In the genomic region with DNA sequence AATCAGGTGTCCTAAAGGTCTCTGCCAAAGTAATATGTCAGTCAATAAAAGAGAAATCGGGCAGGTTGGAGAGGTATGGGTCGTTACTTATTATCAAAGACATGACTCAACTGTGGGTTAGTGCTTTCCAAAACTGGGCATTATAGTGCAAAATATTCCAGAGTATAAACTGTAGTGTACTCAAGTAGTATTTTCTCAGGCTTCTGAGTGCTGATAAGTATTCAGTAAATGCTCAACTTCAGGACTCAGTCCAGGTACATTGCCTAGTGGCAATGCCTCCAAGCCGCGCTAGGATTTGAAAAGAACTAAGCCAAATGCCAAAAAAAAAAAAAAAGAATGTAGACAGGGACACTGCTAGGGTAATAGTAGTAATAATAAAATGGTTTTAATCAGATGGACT, we compare ENCODE assay signal across 20 cellular contexts.
DNase-seq lines count a peak whose midpoint lies in the region; ATAC-seq and TF ChIP-seq lines count a peak whose summit lies in the region.
"Had no signal": no experiment of that assay in that cellular context is flagged by ENCODE, and none has a peak within 500 bp of the region (broad histone marks: within the 10 kb centered on the region; RNA-seq: fewer than 3 reads in every experiment).

No MANE protein-coding gene starts in this region.

- H3K9me3 ChIP-seq in left lung (no peaks in the 10 kb centered on the region), lung (ENCODE audit: control insufficient read depth in 2 of 2, insufficient read depth in 1 of 2, low read length in 1 of 2) (no peaks in the 10 kb centered on the region), upper lobe of right lung (no peaks in the 10 kb centered on the region)
- H3K9me3 ChIP-seq: A549; BLaER1 treated with 17β-estradiol and CSF1 and Interleukin-3, amounts not matched to agents 10 nM and 100 nM; Caco-2 had no signal

- WGBS in lung, 2 donors, result 72 to 89% methylated on average over 4 of the region's 4 CpGs

- peak; percentile 95 for ATAC-seq in left lung
- ATAC-seq in lung (ENCODE audit: insufficient read depth, low FRiP score), result peak; percentile 64
- ATAC-seq in upper lobe of right lung, result peak; percentile 79
- ATAC-seq: A549; CD8-positive, alpha-beta T cell; GM12878 had no signal

- H3K4me1 ChIP-seq in left lung (peaks cover 0 to 5% of the 10 kb centered on the region in 2 donors), lung (ENCODE audit: control insufficient read depth in 2 of 2, insufficient read depth in 2 of 2, low read length in 2 of 2) (peaks cover 0 to 27% of the 10 kb centered on the region in 2 donors), upper lobe of right lung (no peaks in the 10 kb centered on the region)
- H3K4me1 ChIP-seq: A549, Caco-2 had no signal

- H3K4me3 ChIP-seq in left lung (no peak overlapping the region), lung (no peak overlapping the region), upper lobe of right lung (no peak overlapping the region)
- H3K4me3 ChIP-seq: A549; BLaER1 treated with 17β-estradiol and CSF1 and Interleukin-3, amounts not matched to agents 10 nM and 100 nM; GM12878 had no signal

- H3K36me3 ChIP-seq in left lung, result no peaks in the 10 kb centered on the region
- H3K36me3 ChIP-seq in lung (ENCODE audit: control insufficient read depth in 2 of 2, insufficient read depth in 2 of 2, low read length in 2 of 2), result no peaks in the 10 kb centered on the region
- no peaks in the 10 kb centered on the region for H3K36me3 ChIP-seq in upper lobe of right lung
- H3K36me3 ChIP-seq: BLaER1 treated with 17β-estradiol and CSF1 and Interleukin-3, amounts not matched to agents 10 nM and 100 nM had no signal

- intact Hi-C loops in left lung (cut with DNase I) (no loop called here), upper lobe of right lung (cut with DNase I) (no loop called here)

- TF ChIP-seq CTCF in left lung (IDR thresholded peaks at IDR 0.05) (no peak), lung (IDR thresholded peaks at IDR 0.05; ENCODE audit: control extremely low read depth, extremely low read depth) (no peak), upper lobe of right lung (IDR thresholded peaks at IDR 0.05) (no peak)

- H3K27ac ChIP-seq in left lung (no peak overlapping the region), lung (ENCODE audit: low read depth in 1 of 2, low read length in 1 of 2) (no peak overlapping the region), upper lobe of right lung (no peak overlapping the region)
- H3K27ac ChIP-seq: 22Rv1; A549; BLaER1 treated with 17β-estradiol and CSF1 and Interleukin-3, amounts not matched to agents 10 nM and 100 nM; C4-2B had no signal

- DNase-seq in left lung (no peak), lung (ENCODE audit: low spot score) (no peak), upper lobe of right lung (no peak), cortex of kidney (lab: John Stamatoyannopoulos, UW) (no peak), DMS 273 treated with DMSO at 0.1 percent for 48 hours (lab: John Stamatoyannopoulos, UW) (no peak)
- DNase-seq: Caco-2; Calu3; CD4-positive, alpha-beta T cell; CD8-positive, alpha-beta T cell; DMS153; DMS53; DMS79; DND-41; EL; GDM1 had no signal

- H3K27me3 ChIP-seq in left lung (no peaks in the 10 kb centered on the region), lung (ENCODE audit: control insufficient read depth, insufficient read depth) (no peaks in the 10 kb centered on the region), upper lobe of right lung (no peaks in the 10 kb centered on the region)
- H3K27me3 ChIP-seq: BLaER1 treated with 17β-estradiol and CSF1 and Interleukin-3, amounts not matched to agents 10 nM and 100 nM had no signal
